Comparison of ENCODE assay signal across 31 cellular contexts in genomic region chr1:45107782-45108181, GRCh38.
"Had no signal": no experiment of that assay in that cellular context is flagged by ENCODE, and none has a peak within 500 bp of the region (broad histone marks: within the 10 kb centered on the region; RNA-seq: fewer than 3 reads in every experiment).

No MANE protein-coding gene starts in this region.

- H3K9me3 ChIP-seq: ovary, suprapubic skin, testis, transverse colon, upper lobe of right lung, uterus had no signal

- H3K4me3 Mint-ChIP-seq: natural killer cell; nephron; neural progenitor cell; stimulated activated memory B cell treated with anti-CD40 and anti-IgM and Interleukin-4, amounts not matched to agents 10 μg/mL and 1 μg/mL and 100 μg/mL, for 72 hours; stimulated activated naive CD8-positive, alpha-beta T cell treated with anti-CD3 and anti-CD28 coated beads, Interleukin-15, amount 100 ng/mL, for 72 hours; type B pancreatic cell had no signal

- H3K4me2 ChIP-seq: neural progenitor cell, smooth muscle cell had no signal

- H3K9me3 Mint-ChIP-seq: natural killer cell; stimulated activated naive CD8-positive, alpha-beta T cell treated with anti-CD3 and anti-CD28 coated beads, Interleukin-15, amount 100 ng/mL, for 72 hours; type B pancreatic cell had no signal

- H3K9ac ChIP-seq: neural progenitor cell, parathyroid adenoma had no signal

- H3K4me1 Mint-ChIP-seq: natural killer cell; nephron; neural progenitor cell; stimulated activated memory B cell treated with anti-CD40 and anti-IgM and Interleukin-4, amounts not matched to agents 10 μg/mL and 1 μg/mL and 100 μg/mL, for 72 hours; stimulated activated naive CD8-positive, alpha-beta T cell treated with anti-CD3 and anti-CD28 coated beads, Interleukin-15, amount 100 ng/mL, for 72 hours had no signal

- H3K27me3 ChIP-seq: neural progenitor cell, ovary, spleen, suprapubic skin, testis, tibial artery, transverse colon, upper lobe of right lung, uterus had no signal

- H3K4me3 ChIP-seq: neural progenitor cell, ovary, psoas muscle, skin epidermis, smooth muscle cell, spleen, suprapubic skin, testis, tibial artery, transverse colon, upper lobe of right lung, uterus had no signal

- H3K27ac Mint-ChIP-seq: natural killer cell; nephron; neural progenitor cell; progenitor cell of endocrine pancreas; stimulated activated memory B cell treated with anti-CD40 and anti-IgM and Interleukin-4, amounts not matched to agents 10 μg/mL and 1 μg/mL and 100 μg/mL, for 72 hours; stimulated activated naive CD8-positive, alpha-beta T cell treated with anti-CD3 and anti-CD28 coated beads, Interleukin-15, amount 100 ng/mL, for 72 hours; type B pancreatic cell had no signal

- H3K36me3 Mint-ChIP-seq: natural killer cell; stimulated activated memory B cell treated with anti-CD40 and anti-IgM and Interleukin-4, amounts not matched to agents 10 μg/mL and 1 μg/mL and 100 μg/mL, for 72 hours; type B pancreatic cell had no signal

- H3K36me3 ChIP-seq: neural progenitor cell, ovary, spleen, suprapubic skin, tibial artery, transverse colon, upper lobe of right lung, uterus had no signal

- ATAC-seq: natural killer cell; psoas muscle; right cardiac atrium; sciatic nerve; stimulated activated memory B cell treated with anti-CD40 and anti-IgM and Interleukin-4, amounts not matched to agents 10 μg/mL and 1 μg/mL and 100 μg/mL, for 72 hours; stimulated activated naive CD8-positive, alpha-beta T cell treated with anti-CD3 and anti-CD28 coated beads, Interleukin-15, amount 100 ng/mL, for 72 hours; stimulated activated naive CD8-positive, alpha-beta T cell treated with anti-CD3 and anti-CD28 coated beads, Interleukin-15, Interleukin-2, amounts not matched to agents 100 U/mL and 50 U/mL, for 24 hours; upper lobe of right lung had no signal

- H3K4me1 ChIP-seq: neural progenitor cell, psoas muscle, suprapubic skin, testis, tibial artery, upper lobe of right lung, uterus had no signal

- H3K79me2 ChIP-seq: parathyroid adenoma had no signal

- H3K27me3 Mint-ChIP-seq: progenitor cell of endocrine pancreas; stimulated activated memory B cell treated with anti-CD40 and anti-IgM and Interleukin-4, amounts not matched to agents 10 μg/mL and 1 μg/mL and 100 μg/mL, for 72 hours; stimulated activated naive CD8-positive, alpha-beta T cell treated with anti-CD3 and anti-CD28 coated beads, Interleukin-15, amount 100 ng/mL, for 72 hours; type B pancreatic cell had no signal

- H2AFZ ChIP-seq: neural progenitor cell, parathyroid adenoma had no signal

- H3K27ac ChIP-seq: neural progenitor cell, ovary, parathyroid adenoma, psoas muscle, skin epidermis, spleen, suprapubic skin, testis, tibial artery, transverse colon, upper lobe of right lung, uterus had no signal

- DNase-seq: natural killer cell; occipital lobe; ovary; posterior cingulate gyrus; psoas muscle; right cardiac atrium; spleen; stimulated activated CD4-positive, alpha-beta T cell treated with anti-CD3 and anti-CD28 coated beads, Interleukin-12 subunit alpha, Interleukin-12 subunit beta, amount 100 ng/mL, for 4 hours; stimulated activated CD4-positive, alpha-beta T cell treated with anti-CD3 and anti-CD28 coated beads, Interleukin-1b, Interleukin-23, amount 100 ng/mL, for 48 hours; stimulated activated CD4-positive, alpha-beta T cell treated with anti-CD3 and anti-CD28 coated beads, Interleukin-4, amount 100 ng/mL, for 1 hour; stimulated activated CD4-positive, alpha-beta T cell treated with anti-CD3 and anti-CD28 coated beads, Interleukin-4, amount 100 ng/mL, for 4 hours; stimulated activated CD8-positive, alpha-beta memory T cell treated with anti-CD3 and anti-CD28 coated beads, Interleukin-4, amount 100 ng/mL, for 48 hours; stimulated activated naive CD4-positive, alpha-beta T cell; stimulated activated naive CD8-positive, alpha-beta T cell treated with anti-CD3 and anti-CD28 coated beads, Interleukin-15, amount 100 ng/mL, for 72 hours; stimulated activated naive CD8-positive, alpha-beta T cell treated with anti-CD3 and anti-CD28 coated beads, Interleukin-15, Interleukin-2, amounts not matched to agents 100 U/mL and 50 U/mL, for 24 hours; substantia nigra; testis; tibial artery; transverse colon; upper lobe of right lung; uterus had no signal
